Comparison of ENCODE assay signal across 16 cellular contexts in genomic region chr15:48564690-48565089, GRCh38.
DNase-seq lines count a peak whose midpoint lies in the region; ATAC-seq and TF ChIP-seq lines count a peak whose summit lies in the region.
"Had no signal": no experiment of that assay in that cellular context is flagged by ENCODE, and none has a peak within 500 bp of the region (broad histone marks: within the 10 kb centered on the region; RNA-seq: fewer than 3 reads in every experiment).

No MANE protein-coding gene starts in this region.

- H3K4me3 ChIP-seq in SK-N-SH (ENCODE audit: low read depth in 2 of 2, low read length in 1 of 2) (no peak overlapping the region), brain microvascular endothelial cell (ENCODE audit: low read depth, low read length) (no peak overlapping the region), hepatocyte (no peak overlapping the region), skeletal muscle satellite cell (ENCODE audit: low read length) (no peak overlapping the region)

- no peak overlapping the region for H3K4me3 Mint-ChIP-seq in natural killer cell treated with Interleukin-12 subunit alpha and Interleukin-12 subunit beta and Interleukin-15 and Interleukin-18, amount 100 ng/mL, for 72 hours
- H3K4me3 Mint-ChIP-seq: CD4-positive, alpha-beta T cell had no signal

- TF ChIP-seq RAD21 in SK-N-SH (IDR thresholded peaks at IDR 0.05; ENCODE audit: low read length), result no peak

- H3K4me2 ChIP-seq in SK-N-SH (peak overlapping the region; percentile 1; the same call in 1 of the 2 replicates), hepatocyte (peak overlapping the region; percentile 32), skeletal muscle satellite cell (ENCODE audit: low read length) (peak overlapping the region; percentile 56)

- peaks cover 5% of the 10 kb centered on the region for H3K9me3 Mint-ChIP-seq in natural killer cell treated with Interleukin-12 subunit alpha and Interleukin-12 subunit beta and Interleukin-15 and Interleukin-18, amount 100 ng/mL, for 72 hours
- H3K9me3 Mint-ChIP-seq: CD4-positive, alpha-beta T cell had no signal

- no peaks in the 10 kb centered on the region for H3K4me1 Mint-ChIP-seq in natural killer cell treated with Interleukin-12 subunit alpha and Interleukin-12 subunit beta and Interleukin-15 and Interleukin-18, amount 100 ng/mL, for 72 hours (ENCODE audit: low read depth in 2 of 2)

- H2AFZ ChIP-seq in SK-N-SH (ENCODE audit: low read depth), result no peak overlapping the region
- H2AFZ ChIP-seq in hepatocyte, result no peak overlapping the region

- no peak for ATAC-seq in SK-N-SH treated with all-trans-retinoic acid at 6 μM for 48 hours
- no peak for ATAC-seq in natural killer cell treated with Interleukin-12 subunit alpha and Interleukin-12 subunit beta and Interleukin-15 and Interleukin-18, amount 100 ng/mL, for 72 hours
- no peak for ATAC-seq in HG02571 (IDR thresholded peaks at IDR 0.05; ENCODE audit: unreplicated experiment)

- H3K4me1 ChIP-seq in SK-N-SH (ENCODE audit: control insufficient read depth in 1 of 2, insufficient read depth in 2 of 2, low read depth in 1 of 2, low read length in 1 of 2), result peaks cover 13 to 28% of the 10 kb centered on the region in 2 experiments
- H3K4me1 ChIP-seq in hepatocyte (ENCODE audit: insufficient read depth), result peaks cover 30% of the 10 kb centered on the region
- H3K4me1 ChIP-seq in skeletal muscle satellite cell (ENCODE audit: control insufficient read depth, insufficient read depth, low read length), result peaks cover 70% of the 10 kb centered on the region

- DNase-seq in SK-N-SH, result no peak
- DNase-seq in brain microvascular endothelial cell, result no peak
- no peak for DNase-seq in hepatocyte (ENCODE audit: low spot score)
- DNase-seq in natural killer cell treated with Interleukin-12 subunit alpha and Interleukin-12 subunit beta and Interleukin-15 and Interleukin-18, amount 100 ng/mL, for 72 hours (ENCODE audit: low spot score), result no peak
- no peak for DNase-seq in NCI-H2029 treated with DMSO at 0.1 percent for 48 hours (lab: John Stamatoyannopoulos, UW)
- DNase-seq: BE2C; CD4-positive, alpha-beta T cell; EL; H7; NCI-H1105 treated with DMSO at 0.1 percent for 48 hours; NCI-H187 treated with DMSO at 0.1 percent for 48 hours; NCI-H69 had no signal

- peaks cover 57% of the 10 kb centered on the region for H4K20me1 ChIP-seq in SK-N-SH (ENCODE audit: insufficient read depth)
- H4K20me1 ChIP-seq in hepatocyte (ENCODE audit: insufficient read depth, poor library complexity, severe bottlenecking), result no peaks in the 10 kb centered on the region

- TF ChIP-seq CTCF in SK-N-SH (IDR thresholded peaks at IDR 0.05) (no peak), brain microvascular endothelial cell (IDR thresholded peaks at IDR 0.05; ENCODE audit: low read depth, low read length, missing control alignments) (no peak), hepatocyte (IDR thresholded peaks at IDR 0.05; ENCODE audit: poor library complexity) (no peak)

- H3K79me2 ChIP-seq in SK-N-SH (ENCODE audit: insufficient read depth), result peaks cover 98% of the 10 kb centered on the region
- H3K79me2 ChIP-seq in hepatocyte, result peaks cover 10% of the 10 kb centered on the region

- CTCF ChIA-PET in SK-N-SH (lab: Yijun Ruan, JAX), result no interaction called here

- POLR2A ChIA-PET in SK-N-SH (lab: Yijun Ruan, JAX), result no interaction called here

- no peak for TF ChIP-seq EP300 in SK-N-SH (IDR thresholded peaks at IDR 0.05; ENCODE audit: borderline replicate concordance in 1 of 2, low read depth in 1 of 2, low read length in 1 of 2)

- H3K36me3 Mint-ChIP-seq in natural killer cell treated with Interleukin-12 subunit alpha and Interleukin-12 subunit beta and Interleukin-15 and Interleukin-18, amount 100 ng/mL, for 72 hours, result no peaks in the 10 kb centered on the region

- in situ Hi-C loops in brain microvascular endothelial cell (cut with HindIII; ENCODE audit: low pct_ligation_motif_present, low sequenced_read_pairs), result no loop called here

- H3K27ac ChIP-seq in SK-N-SH (ENCODE audit: low read depth in 2 of 2, low read length in 1 of 2) (peak overlapping the region in 1 of 2 experiments; percentile 84; a peak in 2 of 4 replicates), brain microvascular endothelial cell (peak overlapping the region; percentile 98), hepatocyte (peak overlapping the region; percentile 71)
- H3K27ac ChIP-seq: 22Rv1 had no signal

- no peak overlapping the region for H3K9ac ChIP-seq in SK-N-SH
- H3K9ac ChIP-seq in skeletal muscle satellite cell (ENCODE audit: low read depth, low read length), result peak overlapping the region; percentile 78

- H3K27me3 ChIP-seq in SK-N-SH (ENCODE audit: insufficient read depth) (no peaks in the 10 kb centered on the region), brain microvascular endothelial cell (replicated peaks) (no peaks in the 10 kb centered on the region), hepatocyte (no peaks in the 10 kb centered on the region), skeletal muscle satellite cell (ENCODE audit: control insufficient read depth, insufficient read depth, low read length) (no peaks in the 10 kb centered on the region)
- H3K27me3 ChIP-seq: BE2C had no signal

- H3K9me3 ChIP-seq in SK-N-SH (no peaks in the 10 kb centered on the region), hepatocyte (ENCODE audit: low read depth) (no peaks in the 10 kb centered on the region), skeletal muscle satellite cell (replicated peaks; ENCODE audit: low read length) (no peaks in the 10 kb centered on the region)
- H3K9me3 ChIP-seq: BE2C had no signal

- peaks cover 61% of the 10 kb centered on the region for H3F3A ChIP-seq in SK-N-SH (replicated peaks; ENCODE audit: insufficient read depth)

- H3K36me3 ChIP-seq in SK-N-SH (replicated peaks in 1 of 2; ENCODE audit: control insufficient read depth in 1 of 2, insufficient read depth in 2 of 2, low read length in 1 of 2), result peaks cover 9 to 45% of the 10 kb centered on the region in 2 experiments
- H3K36me3 ChIP-seq in brain microvascular endothelial cell (replicated peaks), result no peaks in the 10 kb centered on the region
- H3K36me3 ChIP-seq in hepatocyte (replicated peaks; ENCODE audit: insufficient read depth, low read depth), result no peaks in the 10 kb centered on the region
- peaks cover 11% of the 10 kb centered on the region for H3K36me3 ChIP-seq in skeletal muscle satellite cell (ENCODE audit: insufficient read depth, low read length)
- H3K36me3 ChIP-seq: BE2C had no signal

- H3K9me2 ChIP-seq in SK-N-SH (no peaks in the 10 kb centered on the region), hepatocyte (replicated peaks; ENCODE audit: insufficient read depth) (no peaks in the 10 kb centered on the region)

- peaks cover 4 to 37% of the 10 kb centered on the region in 2 donors for H3K27me3 Mint-ChIP-seq in natural killer cell treated with Interleukin-12 subunit alpha and Interleukin-12 subunit beta and Interleukin-15 and Interleukin-18, amount 100 ng/mL, for 72 hours

- no peak overlapping the region for H3K27ac Mint-ChIP-seq in natural killer cell treated with Interleukin-12 subunit alpha and Interleukin-12 subunit beta and Interleukin-15 and Interleukin-18, amount 100 ng/mL, for 72 hours
- H3K27ac Mint-ChIP-seq: CD4-positive, alpha-beta T cell had no signal

- WGBS in SK-N-SH (ENCODE audit: low lambda C conversion rate), result 91% methylated on average over 4 of the region's 4 CpGs
- 58% methylated on average over 4 of the region's 4 CpGs for WGBS in hepatocyte (ENCODE audit: low lambda C conversion rate, missing lambda C conversion rate)

TF ChIP-seq in SK-N-SH, 30 proteins besides CTCF, POLR2A, EP300 and RAD21 (continues in another document):
- no peak for TF ChIP-seq TAF1 (IDR thresholded peaks at IDR 0.05; ENCODE audit: borderline replicate concordance, low read depth, low read length)
- TF ChIP-seq SIN3A (IDR thresholded peaks at IDR 0.05; ENCODE audit: borderline replicate concordance, low read depth, low read length), result no peak
- TF ChIP-seq RFX5 (IDR thresholded peaks at IDR 0.05; ENCODE audit: low read length), result no peak
- TF ChIP-seq ZBTB33 (IDR thresholded peaks at IDR 0.05; ENCODE audit: borderline replicate concordance, low read depth), result no peak

TF ChIP-seq in SK-N-SH treated with all-trans-retinoic acid at 6 μM for 48 hours, 23 proteins besides CTCF, POLR2A, EP300 and RAD21:
- TF ChIP-seq ESRRG (CRISPR knock-in tag; IDR thresholded peaks at IDR 0.05) (no peak), ZNF8 (CRISPR knock-in tag; IDR thresholded peaks at IDR 0.05) (no peak), ZFP3 (CRISPR knock-in tag; IDR thresholded peaks at IDR 0.05) (no peak), TSHZ2 (CRISPR knock-in tag; IDR thresholded peaks at IDR 0.05) (no peak)

Comparison
In these comparisons a context has a peak if more than half of its experiments do, and no peak if none do; other contexts are left out.
1. H3K4me2 ChIP-seq: peak in every context shown above with its lines; median percentile 56 in skeletal muscle satellite cell; 32 in hepatocyte; 1 in SK-N-SH.